In genomic region chr1:81345110-81345509, GRCh38 we compare ENCODE assay signal across 1 cellular context.
TF ChIP-seq lines count a peak whose summit lies in the region.

No MANE protein-coding gene starts in this region.

TF ChIP-seq in H1, 55 proteins besides CTCF, POLR2A, EP300 and RAD21 (continued from another document):
- TF ChIP-seq SAP30 (IDR thresholded peaks at IDR 0.05; ENCODE audit: insufficient read depth, insufficient replicate concordance, low read length): no peak
- no peak for TF ChIP-seq SP4 (IDR thresholded peaks at IDR 0.05; ENCODE audit: low read length)
- no peak for TF ChIP-seq MAFK (IDR thresholded peaks at IDR 0.05; ENCODE audit: low read depth, low read length)
- no peak for TF ChIP-seq SP1 (IDR thresholded peaks at IDR 0.05; ENCODE audit: low read depth, low read length)
- TF ChIP-seq BRCA1 (IDR thresholded peaks at IDR 0.05; ENCODE audit: low read depth, low read length): no peak
- TF ChIP-seq SIRT6 (IDR thresholded peaks at IDR 0.05; ENCODE audit: low read length): no peak
- no peak for TF ChIP-seq NRF1 (IDR thresholded peaks at IDR 0.05; ENCODE audit: low read depth, low read length)
- TF ChIP-seq CHD7 (IDR thresholded peaks at IDR 0.05; ENCODE audit: insufficient replicate concordance, low read length): no peak
- no peak for TF ChIP-seq E2F6 (IDR thresholded peaks at IDR 0.05)
